Comparison of ENCODE assay signal across 1 cellular context in the genomic region with DNA sequence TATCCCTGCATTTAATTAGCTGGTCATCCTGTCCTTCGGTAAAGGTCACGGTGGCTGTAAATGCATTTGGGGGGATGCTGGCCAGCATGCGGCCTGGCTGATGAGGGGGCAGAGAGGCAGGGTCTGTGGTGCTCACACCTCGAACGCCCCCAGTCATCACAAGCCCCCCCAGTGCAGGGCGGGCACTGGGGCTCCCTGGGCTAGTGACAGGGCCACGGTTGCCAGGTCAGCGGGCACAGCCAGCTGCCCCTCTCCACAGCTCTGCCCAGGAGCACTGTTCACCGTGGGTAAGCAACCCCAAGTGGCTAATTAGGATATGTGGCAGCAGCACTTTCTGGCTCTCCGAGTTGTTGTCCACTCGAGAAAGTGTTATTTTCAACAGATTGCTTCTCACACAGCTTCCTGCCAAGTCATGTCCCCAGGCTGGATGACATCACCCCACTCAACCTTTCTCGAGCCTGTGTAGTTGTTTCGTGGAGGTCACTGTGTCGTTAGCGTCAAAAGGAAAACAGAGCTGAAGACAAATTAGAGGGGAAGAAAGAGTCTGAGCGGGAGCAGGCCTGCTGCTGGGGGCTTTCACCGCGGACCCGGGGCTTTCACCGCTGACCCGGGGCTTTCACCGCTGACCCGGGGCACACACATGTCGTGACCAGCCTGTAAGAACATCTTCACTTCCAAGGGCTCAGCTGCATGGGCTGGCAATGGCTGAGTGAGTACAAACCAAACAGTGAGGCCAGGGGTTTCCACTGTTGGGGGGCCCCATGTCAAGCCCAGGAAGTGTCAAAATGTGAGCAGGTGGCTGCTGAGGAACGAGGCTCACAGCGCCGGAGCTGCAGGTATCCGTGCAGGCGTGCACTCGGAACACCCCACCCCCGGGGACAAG.
TF ChIP-seq lines count a peak whose summit lies in the region.

No MANE protein-coding gene starts in this region.

TF ChIP-seq in HEK293, 187 proteins besides CTCF, POLR2A, EP300 and RAD21 (continued from another document):
- TF ChIP-seq, protein P1, sequence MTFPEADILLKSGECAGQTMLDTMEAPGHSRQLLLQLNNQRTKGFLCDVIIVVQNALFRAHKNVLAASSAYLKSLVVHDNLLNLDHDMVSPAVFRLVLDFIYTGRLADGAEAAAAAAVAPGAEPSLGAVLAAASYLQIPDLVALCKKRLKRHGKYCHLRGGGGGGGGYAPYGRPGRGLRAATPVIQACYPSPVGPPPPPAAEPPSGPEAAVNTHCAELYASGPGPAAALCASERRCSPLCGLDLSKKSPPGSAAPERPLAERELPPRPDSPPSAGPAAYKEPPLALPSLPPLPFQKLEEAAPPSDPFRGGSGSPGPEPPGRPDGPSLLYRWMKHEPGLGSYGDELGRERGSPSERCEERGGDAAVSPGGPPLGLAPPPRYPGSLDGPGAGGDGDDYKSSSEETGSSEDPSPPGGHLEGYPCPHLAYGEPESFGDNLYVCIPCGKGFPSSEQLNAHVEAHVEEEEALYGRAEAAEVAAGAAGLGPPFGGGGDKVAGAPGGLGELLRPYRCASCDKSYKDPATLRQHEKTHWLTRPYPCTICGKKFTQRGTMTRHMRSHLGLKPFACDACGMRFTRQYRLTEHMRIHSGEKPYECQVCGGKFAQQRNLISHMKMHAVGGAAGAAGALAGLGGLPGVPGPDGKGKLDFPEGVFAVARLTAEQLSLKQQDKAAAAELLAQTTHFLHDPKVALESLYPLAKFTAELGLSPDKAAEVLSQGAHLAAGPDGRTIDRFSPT (tag by site-specific recombination; IDR thresholded peaks at IDR 0.05): peak; percentile 50; the same call in 1 of the 2 replicates
- TF ChIP-seq, protein P2, sequence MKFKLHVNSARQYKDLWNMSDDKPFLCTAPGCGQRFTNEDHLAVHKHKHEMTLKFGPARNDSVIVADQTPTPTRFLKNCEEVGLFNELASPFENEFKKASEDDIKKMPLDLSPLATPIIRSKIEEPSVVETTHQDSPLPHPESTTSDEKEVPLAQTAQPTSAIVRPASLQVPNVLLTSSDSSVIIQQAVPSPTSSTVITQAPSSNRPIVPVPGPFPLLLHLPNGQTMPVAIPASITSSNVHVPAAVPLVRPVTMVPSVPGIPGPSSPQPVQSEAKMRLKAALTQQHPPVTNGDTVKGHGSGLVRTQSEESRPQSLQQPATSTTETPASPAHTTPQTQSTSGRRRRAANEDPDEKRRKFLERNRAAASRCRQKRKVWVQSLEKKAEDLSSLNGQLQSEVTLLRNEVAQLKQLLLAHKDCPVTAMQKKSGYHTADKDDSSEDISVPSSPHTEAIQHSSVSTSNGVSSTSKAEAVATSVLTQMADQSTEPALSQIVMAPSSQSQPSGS (tag by site-specific recombination; IDR thresholded peaks at IDR 0.05; ENCODE audit: low read depth): peak; percentile 43; the same call in 1 of the 2 replicates
